Comparison of ENCODE assay signal across 8 cellular contexts in genomic region chr14:44963775-44964380, GRCh38. TPM values are rescaled to one million over a fixed set of nuclear protein-coding genes. Genes with fewer than 3 reads are reported as not detected.
DNase-seq lines count a peak whose midpoint lies in the region; ATAC-seq and TF ChIP-seq lines count a peak whose summit lies in the region.

No MANE protein-coding gene starts in this region.

- no peaks in the 10 kb centered on the region for H3K9me3 ChIP-seq in SK-N-SH
- no peaks in the 10 kb centered on the region for H3K9me3 ChIP-seq in iPS-15b (ENCODE audit: control insufficient read depth, insufficient read depth, low read length)
- H3K9me3 ChIP-seq in testis = no peaks in the 10 kb centered on the region

- intact Hi-C loops in Right ventricle myocardium superior (cut with DNase I) = loop anchor here (10.0 kb wide), 1 partner anchor 171 kb away; the partner anchor contains the start of genes FANCM and FKBP3
- intact Hi-C loops in left cardiac atrium (cut with DNase I) = loop anchor here in 1 of 2 donors (5.0 to 10.0 kb wide), 2 partner anchors 121 to 173 kb away; partner anchors contain the start of genes FANCM and PRPF39
- intact Hi-C loops in testis (cut with DNase I; ENCODE audit: low total_unique reads) = loop anchor here (10.0 kb wide), 1 partner anchor 171 kb away; the partner anchor contains the start of genes FANCM and FKBP3

- H4K20me1 ChIP-seq in SK-N-SH (ENCODE audit: insufficient read depth) = peaks cover 43% of the 10 kb centered on the region

- CTCF ChIA-PET in SK-N-SH (lab: Yijun Ruan, JAX) = interaction anchor here (1.1 kb wide), 1 partner anchor 51 kb away, joined by 3 read pairs; no protein-coding TSS in a partner anchor

- 24% methylated on average over 6 of the region's 7 CpGs for WGBS in SK-N-SH (ENCODE audit: low lambda C conversion rate)
- WGBS in testis, 2 donors = 7 to 8% methylated on average over 7 of the region's 7 CpGs

- H3K4me1 ChIP-seq in SK-N-SH (ENCODE audit: control insufficient read depth in 1 of 2, insufficient read depth in 2 of 2, low read depth in 1 of 2, low read length in 1 of 2) (no peaks in the 10 kb centered on the region; a peak in 2 of 4 replicates), iPS-15b (ENCODE audit: control insufficient read depth, insufficient read depth, low read length) (peaks cover 6% of the 10 kb centered on the region), testis (peaks cover 15% of the 10 kb centered on the region)

- H3K27me3 ChIP-seq in SK-N-SH (ENCODE audit: insufficient read depth) (no peaks in the 10 kb centered on the region), iPS-15b (ENCODE audit: control insufficient read depth, insufficient read depth, low read length) (no peaks in the 10 kb centered on the region), testis (no peaks in the 10 kb centered on the region)

- no peaks in the 10 kb centered on the region for H3K36me3 ChIP-seq in SK-N-SH (replicated peaks in 1 of 2; ENCODE audit: control insufficient read depth in 1 of 2, insufficient read depth in 2 of 2, low read length in 1 of 2)
- H3K36me3 ChIP-seq in iPS-15b (ENCODE audit: control insufficient read depth, insufficient read depth, low read length) = no peaks in the 10 kb centered on the region
- H3K36me3 ChIP-seq in testis (ENCODE audit: low read depth, missing control alignments) = no peaks in the 10 kb centered on the region

- peaks cover 10% of the 10 kb centered on the region for H3F3A ChIP-seq in SK-N-SH (replicated peaks; ENCODE audit: insufficient read depth)

- TF ChIP-seq CTCF in SK-N-SH (IDR thresholded peaks at IDR 0.05) = no peak
- no peak for TF ChIP-seq CTCF in testis (IDR thresholded peaks at IDR 0.05)

- no peak for TF ChIP-seq POLR2A in testis (IDR thresholded peaks at IDR 0.05)

- H3K9me2 ChIP-seq in SK-N-SH = no peaks in the 10 kb centered on the region

- H3K79me2 ChIP-seq in SK-N-SH (ENCODE audit: insufficient read depth) = peaks cover 87% of the 10 kb centered on the region

- peak overlapping the region; percentile 80 for H3K4me2 ChIP-seq in SK-N-SH

- peak; percentile 23 for ATAC-seq in Right ventricle myocardium superior (ENCODE audit: poor library complexity)
- no peak for ATAC-seq in left cardiac atrium

- no peak for TF ChIP-seq EP300 in SK-N-SH (IDR thresholded peaks at IDR 0.05; ENCODE audit: borderline replicate concordance in 1 of 2, low read depth in 1 of 2, low read length in 1 of 2)

- TF ChIP-seq RAD21 in SK-N-SH (IDR thresholded peaks at IDR 0.05; ENCODE audit: low read length) = no peak

- H3K4me3 ChIP-seq in SK-N-SH (ENCODE audit: low read depth in 2 of 2, low read length in 1 of 2) (peak overlapping the region; percentile 73 to 84), iPS-15b (ENCODE audit: low read depth, low read length) (peak overlapping the region; percentile 94), testis (peak overlapping the region; percentile 87)

- no peak overlapping the region for H2AFZ ChIP-seq in SK-N-SH (ENCODE audit: low read depth)

- H3K9ac ChIP-seq in SK-N-SH (no peak overlapping the region; the same call in 1 of the 2 replicates), iPS-15b (ENCODE audit: low read depth, low read length) (no peak overlapping the region)

- H3K27ac ChIP-seq in SK-N-SH (ENCODE audit: low read depth in 2 of 2, low read length in 1 of 2) = no peak overlapping the region; a peak in 1 of 4 replicates
- no peak overlapping the region for H3K27ac ChIP-seq in testis

- DNase-seq in Right ventricle myocardium superior = no peak
- no peak for DNase-seq in left cardiac atrium
- peak; percentile 13 for DNase-seq in SK-N-SH
- DNase-seq in testis = no peak
- no peak for DNase-seq in GF-D8 (lab: John Stamatoyannopoulos, UW)
- DNase-seq in activated T-cell treated with anti-CD3 and anti-CD28 coated beads for 4 hours = no peak
- no peak for DNase-seq in activated effector memory CD4-positive, alpha-beta T cell treated with Interleukin-2 at 50 U/mL for 16 hours

- POLR2A ChIA-PET in SK-N-SH (lab: Yijun Ruan, JAX) = no interaction called here

TF ChIP-seq in SK-N-SH, 30 proteins besides CTCF, POLR2A, EP300 and RAD21:
- TF ChIP-seq TEAD4 (IDR thresholded peaks at IDR 0.05; ENCODE audit: borderline replicate concordance, insufficient read depth) (no peak), RXRA (IDR thresholded peaks at IDR 0.05; ENCODE audit: borderline replicate concordance, low read depth) (no peak), TCF12 (IDR thresholded peaks at IDR 0.05) (no peak), MXI1 (IDR thresholded peaks at IDR 0.05; ENCODE audit: low read depth, low read length) (peak; percentile 95), USF1 (IDR thresholded peaks at IDR 0.05; ENCODE audit: borderline replicate concordance, low read depth) (peak; percentile 45; the same call in 1 of the 2 replicates)

RNA-seq across cellular contexts. Expression of gene TOGARAM1, which starts 1.9 kb away (rescaled TPM):
- total RNA-seq in Right ventricle myocardium superior = 20.0 TPM
- 10 to 100 TPM; 14.8 to 18.6 TPM for total RNA-seq in left cardiac atrium
- polyA plus RNA-seq in SK-N-SH (2012; rRNA removed) = 2.1 and 4.1 TPM in 2 replicates
- 2.5 and 3.3 TPM in 2 replicates for polyA plus RNA-seq in SK-N-SH (2012; cell fraction: cytosol; rRNA removed)
- polyA plus RNA-seq in SK-N-SH (2012; cell fraction: nucleus; rRNA removed) = 3.1 and 4.7 TPM in 2 replicates
- 10 to 100 TPM; 32.6 to 33.0 TPM for total RNA-seq in testis
- 16.6 TPM for polyA plus RNA-seq in testis (ENCODE audit: insufficient read depth, low read depth, low replicate concordance)

RNA-seq across cellular contexts. Expression of gene KLHL28, which starts 2.1 kb away (rescaled TPM):
- total RNA-seq in Right ventricle myocardium superior (12.2 TPM), left cardiac atrium (10 to 100 TPM; 10.5 to 10.9 TPM), testis (10 to 100 TPM; 11.4 to 15.4 TPM)
- polyA plus RNA-seq in SK-N-SH (2012; rRNA removed) (0.72 and 1.3 TPM in 2 replicates), testis (ENCODE audit: insufficient read depth, low read depth, low replicate concordance) (9.7 TPM)
- polyA plus RNA-seq in SK-N-SH (2012; cell fraction: cytosol; rRNA removed) = 1.6 TPM in 2 replicates
- 2.0 and 2.3 TPM in 2 replicates for polyA plus RNA-seq in SK-N-SH (2012; cell fraction: nucleus; rRNA removed)
